9 cellular contexts compared by ENCODE assay signal in genomic region chr17:41734949-41735313, GRCh38. TPM values are rescaled to one million over a fixed set of nuclear protein-coding genes. Genes with fewer than 3 reads are reported as not detected.
DNase-seq lines count a peak whose midpoint lies in the region; ATAC-seq and TF ChIP-seq lines count a peak whose summit lies in the region.
"Had no signal": no experiment of that assay in that cellular context is flagged by ENCODE, and none has a peak within 500 bp of the region (broad histone marks: within the 10 kb centered on the region; RNA-seq: fewer than 3 reads in every experiment).

No MANE protein-coding gene starts in this region.

- DNase-seq in DMS79 treated with DMSO at 0.1 percent for 48 hours (lab: John Stamatoyannopoulos, UW) (peak; percentile 39), left cardiac atrium (no peak), GF-D8 (lab: John Stamatoyannopoulos, UW) (no peak)
- no peak for DNase-seq in activated CD8-positive, alpha-beta memory T cell treated with anti-CD3 and anti-CD28 coated beads for 24 hours
- no peak for DNase-seq in activated effector memory CD4-positive, alpha-beta T cell treated with anti-CD3 and anti-CD28 coated beads, Interleukin-2, amount 50 U/mL, for 16 hours
- DNase-seq: activated gamma-delta T cell had no signal

- H3K4me3 ChIP-seq in rectal smooth muscle tissue (ENCODE audit: low read length) = peak overlapping the region; percentile 55

- no peaks in the 10 kb centered on the region for H3K4me1 ChIP-seq in rectal smooth muscle tissue (ENCODE audit: control insufficient read depth, insufficient read depth, low read length)

- H3K27ac ChIP-seq in rectal smooth muscle tissue (ENCODE audit: low read depth, low read length) = no peak overlapping the region

- intact Hi-C loops in left cardiac atrium (cut with DNase I) = loop anchor here (5.0 kb wide), 2 partner anchors 67 to 137 kb away; no protein-coding TSS in a partner anchor

- peaks cover 20% of the 10 kb centered on the region for H3K27me3 ChIP-seq in rectal smooth muscle tissue (ENCODE audit: control insufficient read depth, insufficient read depth, low read length)

- H3K9ac ChIP-seq in rectal smooth muscle tissue (ENCODE audit: low read length) = no peak overlapping the region

- ATAC-seq in SK-N-SH treated with all-trans-retinoic acid at 6 μM for 48 hours (peak; percentile 29), left cardiac atrium (peak; percentile 1 to 10), HG02571 (IDR thresholded peaks at IDR 0.05; ENCODE audit: unreplicated experiment) (no peak)

- no peaks in the 10 kb centered on the region for H3K36me3 ChIP-seq in rectal smooth muscle tissue (ENCODE audit: control insufficient read depth, insufficient read depth, low read length)

TF ChIP-seq in SK-N-SH treated with all-trans-retinoic acid at 6 μM for 48 hours, 23 proteins besides CTCF, POLR2A, EP300 and RAD21:
- TF ChIP-seq, protein P1, sequence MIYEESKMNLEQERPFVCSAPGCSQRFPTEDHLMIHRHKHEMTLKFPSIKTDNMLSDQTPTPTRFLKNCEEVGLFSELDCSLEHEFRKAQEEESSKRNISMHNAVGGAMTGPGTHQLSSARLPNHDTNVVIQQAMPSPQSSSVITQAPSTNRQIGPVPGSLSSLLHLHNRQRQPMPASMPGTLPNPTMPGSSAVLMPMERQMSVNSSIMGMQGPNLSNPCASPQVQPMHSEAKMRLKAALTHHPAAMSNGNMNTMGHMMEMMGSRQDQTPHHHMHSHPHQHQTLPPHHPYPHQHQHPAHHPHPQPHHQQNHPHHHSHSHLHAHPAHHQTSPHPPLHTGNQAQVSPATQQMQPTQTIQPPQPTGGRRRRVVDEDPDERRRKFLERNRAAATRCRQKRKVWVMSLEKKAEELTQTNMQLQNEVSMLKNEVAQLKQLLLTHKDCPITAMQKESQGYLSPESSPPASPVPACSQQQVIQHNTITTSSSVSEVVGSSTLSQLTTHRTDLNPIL (CRISPR knock-in tag; IDR thresholded peaks at IDR 0.05; ENCODE audit: low read depth) = no peak
- no peak for TF ChIP-seq ZFP3 (CRISPR knock-in tag; IDR thresholded peaks at IDR 0.05)
- TF ChIP-seq TOX (CRISPR knock-in tag; IDR thresholded peaks at IDR 0.05; ENCODE audit: borderline replicate concordance) = no peak
- no peak for TF ChIP-seq GLIS3 (CRISPR knock-in tag; IDR thresholded peaks at IDR 0.05)
- no peak for TF ChIP-seq CSDC2 (CRISPR knock-in tag; IDR thresholded peaks at IDR 0.05)

RNA-seq across cellular contexts. Expression of gene HAP1, which starts 0.5 kb away (rescaled TPM):
- total RNA-seq in left cardiac atrium = not detected

RNA-seq across cellular contexts. Expression of gene GAST, which starts 22.8 kb away (rescaled TPM):
- total RNA-seq in left cardiac atrium = not detected

RNA-seq across cellular contexts. Expression of gene EIF1, which starts 46.2 kb away (rescaled TPM):
- 1,000 to 10,000 TPM in 1 of 2 donors, 100 to 1,000 TPM in 1; 883 to 1,102 TPM for total RNA-seq in left cardiac atrium

RNA-seq across cellular contexts. Expression of gene JUP, which starts 51.6 kb away (rescaled TPM):
- total RNA-seq in left cardiac atrium = 100 to 1,000 TPM; 117 to 139 TPM
